8 cellular contexts compared by ENCODE assay signal in genomic region chr12:2613674-2614073, GRCh38.
DNase-seq lines count a peak whose midpoint lies in the region; ATAC-seq and TF ChIP-seq lines count a peak whose summit lies in the region.

No MANE protein-coding gene starts in this region.

- no peaks in the 10 kb centered on the region for H3K27me3 ChIP-seq in brain microvascular endothelial cell (replicated peaks)

- no peaks in the 10 kb centered on the region for H3K36me3 ChIP-seq in brain microvascular endothelial cell (replicated peaks)

- H3K27ac ChIP-seq in brain microvascular endothelial cell, result peak overlapping the region; percentile 57

- TF ChIP-seq CTCF in brain microvascular endothelial cell (IDR thresholded peaks at IDR 0.05; ENCODE audit: low read depth, low read length, missing control alignments) (no peak), retinal pigment epithelial cell (conservative IDR thresholded peaks at IDR 0.05; ENCODE audit: low read depth, low read length) (no peak)

- ATAC-seq in HG03520 (IDR thresholded peaks at IDR 0.05; ENCODE audit: unreplicated experiment) (peak; percentile 53), HG02970 (IDR thresholded peaks at IDR 0.05; ENCODE audit: low FRiP score, unreplicated experiment) (no peak), GM21786 (IDR thresholded peaks at IDR 0.05; ENCODE audit: unreplicated experiment) (no peak)

- DNase-seq in EH (ENCODE audit: low read depth), result peak; percentile 98
- peak; percentile 95 for DNase-seq in brain microvascular endothelial cell
- DNase-seq in retinal pigment epithelial cell (ENCODE audit: low read depth), result peak; percentile 77
- DNase-seq in NCI-H82 treated with DMSO at 0.1 percent for 48 hours (lab: John Stamatoyannopoulos, UW; ENCODE audit: unreplicated experiment), result no peak
- DNase-seq in NCI-H524 (lab: John Stamatoyannopoulos, UW), result no peak

- H3K4me3 ChIP-seq in brain microvascular endothelial cell (ENCODE audit: low read depth, low read length) (no peak overlapping the region), retinal pigment epithelial cell (ENCODE audit: low read length) (no peak overlapping the region)

- in situ Hi-C loops in brain microvascular endothelial cell (cut with HindIII; ENCODE audit: low pct_ligation_motif_present, low sequenced_read_pairs), result no loop called here

Comparison
In these comparisons a context has a peak if more than half of its experiments do, and no peak if none do; other contexts are left out.
1. DNase-seq: peak in EH (single experiment), brain microvascular endothelial cell (single experiment) and retinal pigment epithelial cell (single experiment); none in NCI-H82 treated with DMSO at 0.1 percent for 48 hours (single experiment) and NCI-H524 (0 of 2).